ENCODE assay signal across 18 cellular contexts in genomic region chr17:36092228-36092627, GRCh38. TPM values are rescaled to one million over a fixed set of nuclear protein-coding genes. Genes with fewer than 3 reads are reported as not detected.
DNase-seq lines count a peak whose midpoint lies in the region; ATAC-seq and TF ChIP-seq lines count a peak whose summit lies in the region.
"Had no signal": no experiment of that assay in that cellular context is flagged by ENCODE, and none has a peak within 500 bp of the region (broad histone marks: within the 10 kb centered on the region; RNA-seq: fewer than 3 reads in every experiment).

No MANE protein-coding gene starts in this region.

- H3K4me1 Mint-ChIP-seq in activated naive CD4-positive, alpha-beta T cell treated with anti-CD3 and anti-CD28 coated beads for 36 hours (ENCODE audit: low read depth): peaks cover 23% of the 10 kb centered on the region
- peaks cover 61% of the 10 kb centered on the region for H3K4me1 Mint-ChIP-seq in activated naive CD8-positive, alpha-beta T cell treated with anti-CD3 and anti-CD28 coated beads for 36 hours
- H3K4me1 Mint-ChIP-seq in stimulated activated naive B cell treated with anti-CD40 and anti-IgM and Interleukin-4, amounts not matched to agents 10 μg/mL and 1 μg/mL and 100 μg/mL, for 72 hours: peaks cover 49 to 86% of the 10 kb centered on the region in 2 donors

- H3K36me3 Mint-ChIP-seq in activated naive CD4-positive, alpha-beta T cell treated with anti-CD3 and anti-CD28 coated beads for 36 hours (ENCODE audit: low read depth): no peaks in the 10 kb centered on the region
- peaks cover 11% of the 10 kb centered on the region for H3K36me3 Mint-ChIP-seq in activated naive CD8-positive, alpha-beta T cell treated with anti-CD3 and anti-CD28 coated beads for 36 hours
- peaks cover 10 to 17% of the 10 kb centered on the region in 2 donors for H3K36me3 Mint-ChIP-seq in stimulated activated naive B cell treated with anti-CD40 and anti-IgM and Interleukin-4, amounts not matched to agents 10 μg/mL and 1 μg/mL and 100 μg/mL, for 72 hours

- H3K9me3 Mint-ChIP-seq in activated naive CD4-positive, alpha-beta T cell treated with anti-CD3 and anti-CD28 coated beads for 36 hours: no peaks in the 10 kb centered on the region
- H3K9me3 Mint-ChIP-seq in activated naive CD8-positive, alpha-beta T cell treated with anti-CD3 and anti-CD28 coated beads for 36 hours: peaks cover 3% of the 10 kb centered on the region
- H3K9me3 Mint-ChIP-seq in stimulated activated naive B cell treated with anti-CD40 and anti-IgM and Interleukin-4, amounts not matched to agents 10 μg/mL and 1 μg/mL and 100 μg/mL, for 72 hours: peaks cover 0 to 3% of the 10 kb centered on the region in 2 donors

- no peaks in the 10 kb centered on the region for H4K20me1 ChIP-seq in MM.1S (ENCODE audit: insufficient read depth, low read length)

- H3K4me3 ChIP-seq in MM.1S (ENCODE audit: low read length): no peak overlapping the region; the same call in 1 of the 2 replicates
- no peak overlapping the region for H3K4me3 ChIP-seq in colonic mucosa
- H3K4me3 ChIP-seq: left lung had no signal

- H3F3A ChIP-seq in MM.1S (ENCODE audit: insufficient read depth, low read length): peaks cover 64% of the 10 kb centered on the region

- H3K27ac ChIP-seq in MM.1S (ENCODE audit: low read length): peak overlapping the region; percentile 99
- H3K27ac ChIP-seq in colonic mucosa: no peak overlapping the region
- H3K27ac ChIP-seq: left lung had no signal

- peak overlapping the region; percentile 79 for H3K9ac ChIP-seq in MM.1S (ENCODE audit: low read length)
- no peak overlapping the region for H3K9ac ChIP-seq in colonic mucosa (ENCODE audit: low read depth in 2 of 2, low read length in 2 of 2)

- H3K9me2 ChIP-seq in MM.1S (replicated peaks; ENCODE audit: insufficient read depth, low read length): no peaks in the 10 kb centered on the region

- CTCF ChIA-PET in activated naive CD4-positive, alpha-beta T cell treated with anti-CD3 and anti-CD28 coated beads for 36 hours (lab: Charles Lee): interaction anchor here (1.1 to 1.4 kb wide), 2 partner anchors 26 to 123 kb away, joined by 3 to 9 read pairs; no protein-coding TSS in a partner anchor

- peak; percentile 64 for DNase-seq in activated naive CD4-positive, alpha-beta T cell treated with anti-CD3 and anti-CD28 coated beads for 36 hours
- DNase-seq in activated naive CD4-positive, alpha-beta T cell treated with anti-CD3 and anti-CD28 coated beads, Interleukin-2, amount 50 U/mL, for 16 hours: no peak
- DNase-seq in MM.1S (peak; percentile 94), mucosa of gallbladder (ENCODE audit: low spot score) (no peak), colonic mucosa (no peak)
- DNase-seq in activated naive CD8-positive, alpha-beta T cell treated with anti-CD3 and anti-CD28 coated beads for 36 hours: peak; percentile 64
- peak; percentile 67 for DNase-seq in stimulated activated naive B cell treated with anti-CD40 and anti-IgM and Interleukin-4, amounts not matched to agents 10 μg/mL and 1 μg/mL and 100 μg/mL, for 72 hours
- DNase-seq: activated CD4-positive, CD25-positive, alpha-beta regulatory T cell; activated gamma-delta T cell treated with Interleukin-2 at 50 U/mL for 16 hours; foreskin fibroblast; GF-D8; left lung; NCI-H187; NCI-H526; trophoblast cell had no signal

- no peak overlapping the region for H3K27ac Mint-ChIP-seq in activated naive CD4-positive, alpha-beta T cell treated with anti-CD3 and anti-CD28 coated beads for 36 hours
- H3K27ac Mint-ChIP-seq in activated naive CD8-positive, alpha-beta T cell treated with anti-CD3 and anti-CD28 coated beads for 36 hours: peak overlapping the region; percentile 78
- H3K27ac Mint-ChIP-seq in stimulated activated naive B cell treated with anti-CD40 and anti-IgM and Interleukin-4, amounts not matched to agents 10 μg/mL and 1 μg/mL and 100 μg/mL, for 72 hours: no peak overlapping the region
- H3K27ac Mint-ChIP-seq: progenitor cell of endocrine pancreas had no signal

- H3K9me3 ChIP-seq in MM.1S (replicated peaks; ENCODE audit: insufficient read depth, low read length) (no peaks in the 10 kb centered on the region), colonic mucosa (no peaks in the 10 kb centered on the region)
- H3K9me3 ChIP-seq: left lung had no signal

- peaks cover 62% of the 10 kb centered on the region for H3K4me1 ChIP-seq in MM.1S (ENCODE audit: low read length)
- no peaks in the 10 kb centered on the region for H3K4me1 ChIP-seq in colonic mucosa

- TF ChIP-seq CTCF in MM.1S (IDR thresholded peaks at IDR 0.05; ENCODE audit: low read length): no peak
- TF ChIP-seq CTCF in colonic mucosa (IDR thresholded peaks at IDR 0.05): no peak

- no peak overlapping the region for H3K4me3 Mint-ChIP-seq in activated naive CD4-positive, alpha-beta T cell treated with anti-CD3 and anti-CD28 coated beads for 36 hours
- no peak overlapping the region for H3K4me3 Mint-ChIP-seq in activated naive CD8-positive, alpha-beta T cell treated with anti-CD3 and anti-CD28 coated beads for 36 hours
- H3K4me3 Mint-ChIP-seq in stimulated activated naive B cell treated with anti-CD40 and anti-IgM and Interleukin-4, amounts not matched to agents 10 μg/mL and 1 μg/mL and 100 μg/mL, for 72 hours: peak overlapping the region in 1 of 2 donors; percentile 14

- no peaks in the 10 kb centered on the region for H3K79me2 ChIP-seq in MM.1S (ENCODE audit: low read length)

- H2AFZ ChIP-seq in MM.1S (ENCODE audit: low read length): no peak overlapping the region

- intact Hi-C loops in activated naive CD4-positive, alpha-beta T cell treated with anti-CD3 and anti-CD28 coated beads for 36 hours (cut with micrococcal nuclease): no loop called here
- intact Hi-C loops in colonic mucosa (cut with DNase I): no loop called here

- H3K36me3 ChIP-seq in MM.1S (replicated peaks; ENCODE audit: insufficient read depth, low read length) (no peaks in the 10 kb centered on the region), colonic mucosa (no peaks in the 10 kb centered on the region)
- H3K36me3 ChIP-seq: left lung had no signal

- ATAC-seq in stimulated activated naive B cell treated with anti-CD40 and anti-IgM and Interleukin-4, amounts not matched to agents 10 μg/mL and 1 μg/mL and 100 μg/mL, for 72 hours (replicated peaks): peak; percentile 38 to 39
- no peak for ATAC-seq in GM18858 (IDR thresholded peaks at IDR 0.05; ENCODE audit: unreplicated experiment)
- ATAC-seq: left lung had no signal

- H3K27me3 ChIP-seq in MM.1S (replicated peaks; ENCODE audit: insufficient read depth, low read length) (no peaks in the 10 kb centered on the region), colonic mucosa (no peaks in the 10 kb centered on the region)
- H3K27me3 ChIP-seq: left lung had no signal

- H3K4me2 ChIP-seq in MM.1S (ENCODE audit: low read depth, low read length): peak overlapping the region; percentile 73

- H3K27me3 Mint-ChIP-seq in activated naive CD4-positive, alpha-beta T cell treated with anti-CD3 and anti-CD28 coated beads for 36 hours (ENCODE audit: low read depth): peaks cover 24% of the 10 kb centered on the region
- H3K27me3 Mint-ChIP-seq in activated naive CD8-positive, alpha-beta T cell treated with anti-CD3 and anti-CD28 coated beads for 36 hours: peaks cover 21% of the 10 kb centered on the region
- H3K27me3 Mint-ChIP-seq in stimulated activated naive B cell treated with anti-CD40 and anti-IgM and Interleukin-4, amounts not matched to agents 10 μg/mL and 1 μg/mL and 100 μg/mL, for 72 hours: no peaks in the 10 kb centered on the region

RNA-seq across cellular contexts. Expression of gene CCL3, which starts 2.3 kb away (rescaled TPM):
- 1 to 10 TPM; 8.3 TPM for total RNA-seq in activated naive CD4-positive, alpha-beta T cell treated with anti-CD3 and anti-CD28 coated beads for 36 hours
- 10 to 100 TPM; 51.5 to 52.7 TPM for total RNA-seq in activated naive CD8-positive, alpha-beta T cell treated with anti-CD3 and anti-CD28 coated beads for 36 hours
- total RNA-seq in mucosa of gallbladder (31.7 TPM), colonic mucosa (1 to 10 TPM; 2.0 to 2.1 TPM)
- total RNA-seq: bronchial epithelial cell, progenitor cell of endocrine pancreas had no signal

RNA-seq across cellular contexts. Expression of gene CCL4, which starts 11.4 kb away (rescaled TPM):
- total RNA-seq in activated naive CD4-positive, alpha-beta T cell treated with anti-CD3 and anti-CD28 coated beads for 36 hours: 1 to 10 TPM; 4.6 to 5.5 TPM
- 10 to 100 TPM; 43.7 to 49.4 TPM for total RNA-seq in activated naive CD8-positive, alpha-beta T cell treated with anti-CD3 and anti-CD28 coated beads for 36 hours
- total RNA-seq in mucosa of gallbladder (27.6 TPM), colonic mucosa (1 to 10 TPM; 1.2 to 3.8 TPM)
- total RNA-seq: bronchial epithelial cell, progenitor cell of endocrine pancreas had no signal

RNA-seq across cellular contexts. Expression of gene CCL18, which starts 28.2 kb away (rescaled TPM):
- not detected for total RNA-seq in activated naive CD4-positive, alpha-beta T cell treated with anti-CD3 and anti-CD28 coated beads for 36 hours
- total RNA-seq in activated naive CD8-positive, alpha-beta T cell treated with anti-CD3 and anti-CD28 coated beads for 36 hours: not detected
- total RNA-seq in mucosa of gallbladder (0.66 TPM), colonic mucosa (1 to 10 TPM in 1 of 2 donors, under 1 TPM in 1; 0.54 to 3.5 TPM)
- total RNA-seq: progenitor cell of endocrine pancreas had no signal

Comparison
In these comparisons a context has a peak if more than half of its experiments do, and no peak if none do; other contexts are left out.
1. DNase-seq: peak in activated naive CD4-positive, alpha-beta T cell treated with anti-CD3 and anti-CD28 coated beads for 36 hours (single experiment), MM.1S (single experiment), activated naive CD8-positive, alpha-beta T cell treated with anti-CD3 and anti-CD28 coated beads for 36 hours (single experiment) and stimulated activated naive B cell treated with anti-CD40 and anti-IgM and Interleukin-4, amounts not matched to agents 10 μg/mL and 1 μg/mL and 100 μg/mL, for 72 hours (single experiment); none in activated naive CD4-positive, alpha-beta T cell treated with anti-CD3 and anti-CD28 coated beads, Interleukin-2, amount 50 U/mL, for 16 hours (single experiment), mucosa of gallbladder (single experiment) and colonic mucosa (single experiment).